In genomic region chr1:95641386-95641785, GRCh38 we compare ENCODE assay signal across 20 cellular contexts.
"Had no signal": no experiment of that assay in that cellular context is flagged by ENCODE, and none has a peak within 500 bp of the region (broad histone marks: within the 10 kb centered on the region; RNA-seq: fewer than 3 reads in every experiment).

No MANE protein-coding gene starts in this region.

- H3K4me3 ChIP-seq: coronary artery, left lung, lower lobe of right lung, sigmoid colon, skin epidermis, testis, tibial nerve, upper lobe of right lung, vagina had no signal

- DNase-seq: effector CD4-positive, alpha-beta T cell; endodermal cell; foreskin melanocyte; hippocampal formation; kidney glomerular epithelial cell; left lung; lower lobe of right lung; naive B cell; occipital lobe; sigmoid colon; stimulated activated CD4-positive, alpha-beta T cell treated with anti-CD3 and anti-CD28 coated beads, Interleukin-2, amount 100 ng/mL, for 24 hours; stimulated activated CD4-positive, alpha-beta T cell treated with anti-CD3 and anti-CD28 coated beads, Interleukin-4, amount 100 ng/mL, for 4 hours; stimulated activated naive B cell treated with anti-CD40 and anti-IgM and Interleukin-4, amounts not matched to agents 10 μg/mL and 1 μg/mL and 100 μg/mL, for 72 hours; stimulated activated naive CD8-positive, alpha-beta T cell treated with anti-CD3 and anti-CD28 coated beads, Interleukin-15, amount 100 ng/mL, for 72 hours; upper lobe of right lung had no signal

- H3K27me3 ChIP-seq: left lung, sigmoid colon, testis, tibial nerve, upper lobe of right lung, vagina had no signal

- H3K4me1 ChIP-seq: left lung, testis, tibial nerve, upper lobe of right lung, vagina had no signal

- H3K27ac ChIP-seq: coronary artery, left lung, lower lobe of right lung, sigmoid colon, skin epidermis, testis, tibial nerve, upper lobe of right lung, vagina had no signal

- H3K9me3 ChIP-seq: lower lobe of right lung, sigmoid colon, testis, tibial nerve, upper lobe of right lung, vagina had no signal

- H3K36me3 ChIP-seq: left lung, lower lobe of right lung, sigmoid colon, tibial nerve, upper lobe of right lung, vagina had no signal
